ENCODE assay signal across 15 cellular contexts in genomic region chr16:72739577-72739976, GRCh38.
DNase-seq lines count a peak whose midpoint lies in the region; ATAC-seq and TF ChIP-seq lines count a peak whose summit lies in the region.
"Had no signal": no experiment of that assay in that cellular context is flagged by ENCODE, and none has a peak within 500 bp of the region (broad histone marks: within the 10 kb centered on the region; RNA-seq: fewer than 3 reads in every experiment).

No MANE protein-coding gene starts in this region.

- H3K4me3 Mint-ChIP-seq in endodermal cell: no peak overlapping the region
- H3K4me3 Mint-ChIP-seq: activated naive CD4-positive, alpha-beta T cell treated with anti-CD3 and anti-CD28 coated beads, Interleukin-2, amount 10 ng/mL, durations not matched to agents 7 days and 5 days; T-cell had no signal

- no peak overlapping the region for H3K27ac Mint-ChIP-seq in endodermal cell
- H3K27ac Mint-ChIP-seq: activated naive CD4-positive, alpha-beta T cell treated with anti-CD3 and anti-CD28 coated beads, Interleukin-2, amount 10 ng/mL, durations not matched to agents 7 days and 5 days; T-cell had no signal

- H3K27ac ChIP-seq in endodermal cell (ENCODE audit: low read depth, low read length) (peak overlapping the region; percentile 10), mesodermal cell (ENCODE audit: low read depth, low read length, severe bottlenecking) (peak overlapping the region; percentile 62)
- H3K27ac ChIP-seq: coronary artery, esophagus squamous epithelium had no signal

- peaks cover 3% of the 10 kb centered on the region for H3K4me1 Mint-ChIP-seq in endodermal cell
- H3K4me1 Mint-ChIP-seq: activated naive CD4-positive, alpha-beta T cell treated with anti-CD3 and anti-CD28 coated beads, Interleukin-2, amount 10 ng/mL, durations not matched to agents 7 days and 5 days; T-cell had no signal

- H3K27me3 Mint-ChIP-seq in endodermal cell (ENCODE audit: insufficient read depth): no peaks in the 10 kb centered on the region
- H3K27me3 Mint-ChIP-seq: activated naive CD4-positive, alpha-beta T cell treated with anti-CD3 and anti-CD28 coated beads, Interleukin-2, amount 10 ng/mL, durations not matched to agents 7 days and 5 days had no signal

- H3K36me3 ChIP-seq in endodermal cell (ENCODE audit: control insufficient read depth, insufficient read depth, low read length) (no peaks in the 10 kb centered on the region), mesodermal cell (ENCODE audit: control insufficient read depth, insufficient read depth, low read length) (no peaks in the 10 kb centered on the region)
- H3K36me3 ChIP-seq: esophagus squamous epithelium had no signal

- H3K27me3 ChIP-seq in endodermal cell (ENCODE audit: control insufficient read depth, insufficient read depth, low read length, poor library complexity, severe bottlenecking): no peaks in the 10 kb centered on the region
- H3K27me3 ChIP-seq: esophagus squamous epithelium had no signal

- H3K9me3 Mint-ChIP-seq in endodermal cell: no peaks in the 10 kb centered on the region
- H3K9me3 Mint-ChIP-seq: activated naive CD4-positive, alpha-beta T cell treated with anti-CD3 and anti-CD28 coated beads, Interleukin-2, amount 10 ng/mL, durations not matched to agents 7 days and 5 days had no signal

- H3K9me3 ChIP-seq in endodermal cell (ENCODE audit: control insufficient read depth, low read length) (no peaks in the 10 kb centered on the region), mesodermal cell (ENCODE audit: control insufficient read depth, low read length) (peaks cover 7% of the 10 kb centered on the region)
- H3K9me3 ChIP-seq: esophagus squamous epithelium had no signal

- peaks cover 2% of the 10 kb centered on the region for H3K36me3 Mint-ChIP-seq in endodermal cell (ENCODE audit: low read depth)
- H3K36me3 Mint-ChIP-seq: activated naive CD4-positive, alpha-beta T cell treated with anti-CD3 and anti-CD28 coated beads, Interleukin-2, amount 10 ng/mL, durations not matched to agents 7 days and 5 days had no signal

- no peak overlapping the region for H3K9ac ChIP-seq in endodermal cell (ENCODE audit: extremely low read depth, low read length, poor library complexity, severe bottlenecking)

- no peak for TF ChIP-seq CTCF in endodermal cell (conservative IDR thresholded peaks at IDR 0.05)

- WGBS in endodermal cell (ENCODE audit: insufficient coverage in 1 of 2, insufficient read length in 1 of 2), 2 experiments: 60 to 94% methylated on average over 1 of the region's 1 CpG
- WGBS in mesodermal cell (ENCODE audit: insufficient coverage in 2 of 2), 2 experiments: no CpG with 5 or more reads among the region's 1 CpG

- H3K4me3 ChIP-seq in endodermal cell (ENCODE audit: low read length): no peak overlapping the region
- H3K4me3 ChIP-seq in mesodermal cell (ENCODE audit: extremely low read depth, insufficient read depth, low read length, poor library complexity, severe bottlenecking): no peak overlapping the region
- H3K4me3 ChIP-seq: coronary artery, esophagus squamous epithelium had no signal

- H3K4me1 ChIP-seq in endodermal cell (ENCODE audit: control insufficient read depth, insufficient read depth, low read length): peaks cover 5% of the 10 kb centered on the region
- peaks cover 14% of the 10 kb centered on the region for H3K4me1 ChIP-seq in mesodermal cell (ENCODE audit: control insufficient read depth, insufficient read depth, low read length, poor library complexity, severe bottlenecking)
- H3K4me1 ChIP-seq: esophagus squamous epithelium had no signal

- no peak for ATAC-seq in GM18519 (IDR thresholded peaks at IDR 0.05; ENCODE audit: low FRiP score, unreplicated experiment)
- ATAC-seq: T-cell had no signal

- DNase-seq in AG08395 (ENCODE audit: low spot score) (peak; percentile 31), LHCN-M2 (ENCODE audit: low read depth) (peak; percentile 48), endodermal cell (no peak), NCI-H446 treated with DMSO at 0.1 percent for 48 hours (lab: John Stamatoyannopoulos, UW) (no peak), cerebellum (ENCODE audit: low spot score) (no peak)
- no peak for DNase-seq in activated CD4-positive, alpha-beta T cell treated with anti-CD3 and anti-CD28 coated beads for 1 hour
- DNase-seq: activated naive CD4-positive, alpha-beta T cell treated with anti-CD3 and anti-CD28 coated beads, Interleukin-2, amount 10 ng/mL, durations not matched to agents 7 days and 5 days; AML-193; esophagus squamous epithelium; NCI-H1105 treated with DMSO at 0.1 percent for 48 hours; stimulated activated CD4-positive, alpha-beta T cell treated with anti-CD3 and anti-CD28 coated beads, Interleukin-15, amount 100 ng/mL, for 24 hours; T-cell had no signal

Comparison
In these comparisons a context has a peak if more than half of its experiments do, and no peak if none do; other contexts are left out.
1. DNase-seq: peak in AG08395 (single experiment) and LHCN-M2 (single experiment); none in endodermal cell (single experiment), NCI-H446 treated with DMSO at 0.1 percent for 48 hours (single experiment), activated CD4-positive, alpha-beta T cell treated with anti-CD3 and anti-CD28 coated beads for 1 hour (single experiment) and cerebellum (single experiment).